Comparison of ENCODE assay signal across 12 cellular contexts in genomic region chr6:140071601-140072062, GRCh38.
A peak's percentile ranks its signal among the peaks of the same experiment; 100 is the strongest.
DNase-seq lines count a peak whose midpoint lies in the region; FAIRE-seq and TF ChIP-seq lines count a peak whose summit lies in the region.
"Had no signal": no experiment of that assay in that cellular context is flagged by ENCODE, and none has a peak within 500 bp of the region (broad histone marks: within the 10 kb centered on the region; RNA-seq: fewer than 3 reads in every experiment).

No MANE protein-coding gene starts in this region.

- H3K36me3 ChIP-seq in kidney (ENCODE audit: control insufficient read depth in 1 of 2, insufficient read depth in 2 of 2, low read length in 2 of 2), result no peaks in the 10 kb centered on the region
- H3K36me3 ChIP-seq: colonic mucosa had no signal

- no peak overlapping the region for H3K9ac ChIP-seq in kidney (ENCODE audit: low read length in 2 of 2)

- no peak for TF ChIP-seq CTCF in kidney (IDR thresholded peaks at IDR 0.05; ENCODE audit: borderline replicate concordance, extremely low read depth, insufficient read depth)

- H3K4me1 ChIP-seq in kidney (ENCODE audit: control insufficient read depth in 1 of 2, insufficient read depth in 1 of 2, low read depth in 1 of 2, low read length in 2 of 2), result peaks cover 11 to 13% of the 10 kb centered on the region in 2 donors
- H3K4me1 ChIP-seq: colonic mucosa had no signal

- intact Hi-C loops in kidney (cut with DNase I), result no loop called here

- H3K9me3 ChIP-seq in kidney (ENCODE audit: control insufficient read depth in 1 of 2, low read length in 2 of 2), result no peaks in the 10 kb centered on the region
- H3K9me3 ChIP-seq: colonic mucosa had no signal

- no peak for FAIRE-seq in kidney (lab: Jason Lieb, UNC)

- H3K27ac ChIP-seq in epithelial cell of prostate (no peak overlapping the region), kidney (ENCODE audit: low read depth in 2 of 2, low read length in 2 of 2) (peak overlapping the region in 1 of 2 donors; percentile 80), substantia nigra (ENCODE audit: low read depth, low read length, poor library complexity, severe bottlenecking) (no peak overlapping the region)
- H3K27ac ChIP-seq: colonic mucosa had no signal

- DNase-seq in ELR (ENCODE audit: low read depth) (peak; percentile 88), NOMO-1 treated with DMSO at 0.1 percent for 48 hours (lab: John Stamatoyannopoulos, UW; ENCODE audit: unreplicated experiment) (peak; percentile 73), epithelial cell of prostate (ENCODE audit: low read depth, low spot score) (peak; percentile 8), renal cortical epithelial cell (ENCODE audit: low read depth) (peak; percentile 90), COR-L47 (lab: John Stamatoyannopoulos, UW) (no peak), kidney (no peak), substantia nigra (lab: John Stamatoyannopoulos, UW) (no peak)
- DNase-seq in stimulated activated CD4-positive, alpha-beta T cell treated with anti-CD3 and anti-CD28 coated beads, Interleukin-4, amount 100 ng/mL, for 1 hour, result no peak
- DNase-seq: CD8-positive, alpha-beta memory T cell; colonic mucosa; hippocampal formation; NCI-H146 had no signal

- no peak overlapping the region for H3K4me3 ChIP-seq in kidney (ENCODE audit: low read length in 2 of 2)
- H3K4me3 ChIP-seq: colonic mucosa had no signal

Comparison
In these comparisons a context has a peak if more than half of its experiments do, and no peak if none do; other contexts are left out.
1. DNase-seq: peak in ELR (single experiment), NOMO-1 treated with DMSO at 0.1 percent for 48 hours (single experiment), epithelial cell of prostate (single experiment) and renal cortical epithelial cell (single experiment); none in COR-L47 (single experiment), kidney (single experiment), substantia nigra (0 of 49) and stimulated activated CD4-positive, alpha-beta T cell treated with anti-CD3 and anti-CD28 coated beads, Interleukin-4, amount 100 ng/mL, for 1 hour (single experiment).